ENCODE assay signal across 8 cellular contexts in the genomic region with DNA sequence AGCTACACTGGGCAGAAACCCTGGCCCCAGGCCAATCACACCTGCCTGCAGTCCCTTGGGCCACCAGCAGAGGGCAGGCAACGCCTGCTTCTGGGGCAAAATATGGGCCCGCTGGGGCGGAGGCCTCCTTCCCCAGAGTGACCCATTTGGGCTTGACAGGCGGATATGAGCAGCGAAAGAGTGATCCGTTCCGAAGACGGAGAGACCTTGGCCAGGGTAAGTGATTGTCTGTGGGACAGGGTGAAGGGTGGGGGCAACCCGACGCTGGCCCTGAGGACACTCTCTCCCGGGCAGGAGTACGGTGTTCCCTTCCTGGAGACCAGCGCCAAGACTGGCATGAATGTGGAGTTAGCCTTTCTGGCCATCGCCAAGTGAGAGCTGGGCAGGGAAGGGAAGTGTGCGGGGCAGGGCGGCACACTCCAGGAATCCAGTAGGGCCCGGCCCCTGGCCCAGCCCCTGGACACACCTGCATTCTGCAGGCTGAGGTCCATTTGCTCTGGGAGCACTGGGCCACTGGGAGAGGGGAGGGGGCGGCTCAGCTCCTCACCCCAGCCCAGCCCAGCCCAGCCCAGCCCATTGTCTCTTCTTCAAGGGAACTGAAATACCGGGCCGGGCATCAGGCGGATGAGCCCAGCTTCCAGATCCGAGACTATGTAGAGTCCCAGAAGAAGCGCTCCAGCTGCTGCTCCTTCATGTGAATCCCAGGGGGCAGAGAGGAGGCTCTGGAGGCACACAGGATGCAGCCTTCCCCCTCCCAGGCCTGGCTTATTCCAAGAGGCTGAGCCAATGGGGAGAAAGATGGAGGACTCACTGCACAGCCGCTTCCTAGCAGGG. TPM values are rescaled to one million over a fixed set of nuclear protein-coding genes. Genes with fewer than 3 reads are reported as not detected.
DNase-seq lines count a peak whose midpoint lies in the region; ATAC-seq and TF ChIP-seq lines count a peak whose summit lies in the region.

No MANE protein-coding gene starts in this region.

- intact Hi-C loops in right cardiac atrium (cut with DNase I), result loop anchor here in 2 of 4 donors (2.0 to 5.0 kb wide), 5 partner anchors 26 to 212 kb away; no protein-coding TSS in a partner anchor

- no peak overlapping the region for H3K27ac ChIP-seq in right cardiac atrium (ENCODE audit: low read length)

- 35% methylated on average over 24 of the region's 24 CpGs for WGBS in right cardiac atrium

- ATAC-seq in right cardiac atrium (peak; percentile 20 to 43), GM18909 (IDR thresholded peaks at IDR 0.05; ENCODE audit: poor library complexity, unreplicated experiment) (no peak)

- TF ChIP-seq CTCF in LNCaP clone FGC (IDR thresholded peaks at IDR 0.05; ENCODE audit: control insufficient read depth, extremely low read depth, insufficient read depth), result peak; percentile 97

- peaks cover under 1% of the 10 kb centered on the region for H3K4me1 ChIP-seq in right cardiac atrium (ENCODE audit: control insufficient read depth, insufficient read depth, low read length)

- no peaks in the 10 kb centered on the region for H3K9me3 ChIP-seq in right cardiac atrium (ENCODE audit: control insufficient read depth, low read length)

- DNase-seq in ELF-1 (ENCODE audit: low read depth, low spot score) (peak; percentile 93), LNCaP clone FGC (ENCODE audit: low read depth) (no peak), T-helper 1 cell (peak; percentile 61 to 80 (median 76)), amygdala (lab: John Stamatoyannopoulos, UW) (peak in 54 of 56 donors; percentile 33 to 95 (median 68)), right cardiac atrium (peak; percentile 80 to 94 (median 94)), renal cortical epithelial cell (ENCODE audit: low read depth) (peak; percentile 48), cortex of kidney (lab: John Stamatoyannopoulos, UW) (no peak)

- no peaks in the 10 kb centered on the region for H3K27me3 ChIP-seq in right cardiac atrium (ENCODE audit: control insufficient read depth, insufficient read depth)

- H3K4me3 ChIP-seq in LNCaP clone FGC (ENCODE audit: low read depth, low read length) (peak overlapping the region; percentile 41), right cardiac atrium (ENCODE audit: low read length) (no peak overlapping the region)

RNA-seq across cellular contexts. Expression of a gene that starts 3.5 kb away (rescaled TPM):
- total RNA-seq in right cardiac atrium (10 to 100 TPM in 2 of 4 donors, 1 to 10 TPM in 2; 6.1 to 11.6 (median 9.7) TPM), renal cortical epithelial cell (28.6 and 61.1 TPM in 2 replicates)
- polyA plus RNA-seq in right cardiac atrium, result 7.2 TPM

RNA-seq across cellular contexts. Expression of a gene that starts 7.9 kb away (rescaled TPM):
- total RNA-seq in right cardiac atrium, result 1 to 10 TPM; 1.1 to 3.4 (median 1.2) TPM
- polyA plus RNA-seq in right cardiac atrium, result 1.5 TPM
- total RNA-seq in renal cortical epithelial cell, result 0.20 and 0.52 TPM in 2 replicates

RNA-seq across cellular contexts. Expression of a gene that starts 31.2 kb away (rescaled TPM):
- total RNA-seq in right cardiac atrium (10 to 100 TPM; 21.7 to 31.1 (median 25.0) TPM), renal cortical epithelial cell (29.2 and 29.3 TPM in 2 replicates)
- polyA plus RNA-seq in right cardiac atrium, result 16.8 TPM

RNA-seq across cellular contexts. Expression of a gene that starts 32.2 kb away (rescaled TPM):
- total RNA-seq in right cardiac atrium (under 1 TPM in 3 of 4 donors, not detected in 1; 0.25 to 0.62 (median 0.34) TPM), renal cortical epithelial cell (not detected in 2 replicates)
- polyA plus RNA-seq in right cardiac atrium, result 0.05 TPM

Comparison
In these comparisons a context has a peak if more than half of its experiments do, and no peak if none do; other contexts are left out.
1. DNase-seq: peak in ELF-1 (single experiment), T-helper 1 cell (5 of 5), amygdala (54 of 56), right cardiac atrium (3 of 3) and renal cortical epithelial cell (single experiment); none in LNCaP clone FGC (single experiment) and cortex of kidney (single experiment).